In the genomic region with DNA sequence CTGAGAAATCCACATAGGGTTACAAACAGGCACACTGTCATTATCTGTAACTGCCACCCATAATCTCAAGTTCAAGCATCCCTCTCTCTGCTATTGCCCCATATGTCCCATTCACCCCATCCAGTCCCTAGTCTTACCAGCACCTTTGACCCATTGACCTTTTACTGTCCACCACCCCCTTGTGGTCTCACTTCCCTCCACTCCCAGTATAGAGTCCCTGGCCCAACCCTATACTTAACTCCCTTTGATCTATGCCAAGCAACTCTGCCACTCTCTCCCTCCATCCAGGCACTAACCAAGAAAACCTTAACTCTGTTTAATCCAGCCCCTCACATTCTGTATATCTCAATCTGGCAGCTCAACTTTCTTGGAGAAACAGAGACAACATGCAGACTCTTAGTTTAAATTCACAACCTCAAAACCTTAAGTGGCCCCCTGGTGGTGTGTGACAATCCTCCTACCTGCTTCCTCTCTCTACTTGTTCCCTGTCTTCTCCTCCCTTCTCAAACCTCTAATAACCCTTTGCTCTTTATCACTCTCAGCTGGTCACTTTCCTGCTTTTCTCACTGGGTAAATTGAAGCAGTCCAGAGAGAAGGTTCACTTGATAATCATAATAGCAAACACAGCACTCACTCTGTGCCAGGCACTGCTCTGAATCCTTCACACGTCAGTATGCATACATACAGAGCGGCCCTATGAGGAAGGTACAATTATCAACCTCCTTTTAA, we compare ENCODE assay signal across 8 cellular contexts.
DNase-seq lines count a peak whose midpoint lies in the region; ATAC-seq and TF ChIP-seq lines count a peak whose summit lies in the region.

No MANE protein-coding gene starts in this region.

- no peak overlapping the region for H3K4me3 ChIP-seq in mucosa of descending colon

- TF ChIP-seq CTCF in mucosa of descending colon (IDR thresholded peaks at IDR 0.05) = no peak

- ATAC-seq in HG02884 (IDR thresholded peaks at IDR 0.05; ENCODE audit: unreplicated experiment) (peak; percentile 68), mucosa of descending colon (peak; percentile 21)

- H3K9me3 ChIP-seq in mucosa of descending colon = no peaks in the 10 kb centered on the region

- intact Hi-C loops in mucosa of descending colon (cut with DNase I, micrococcal nuclease) = no loop called here

- DNase-seq in ELR (ENCODE audit: low read depth) (peak; percentile 24), mucosa of descending colon (peak in 1 of 3 donors; percentile 48), NCI-H2107 (lab: John Stamatoyannopoulos, UW) (no peak), NCI-H2171 (lab: John Stamatoyannopoulos, UW) (no peak), GOT3 (lab: John Stamatoyannopoulos, UW) (no peak), DMS53 treated with DMSO at 0.1 percent for 48 hours (lab: John Stamatoyannopoulos, UW; ENCODE audit: unreplicated experiment) (no peak)
- peak; percentile 47 for DNase-seq in activated CD4-positive, alpha-beta T cell treated with anti-CD3 and anti-CD28 coated beads for 48 hours

- H3K36me3 ChIP-seq in mucosa of descending colon (ENCODE audit: low read depth) = no peaks in the 10 kb centered on the region

- H3K4me1 ChIP-seq in mucosa of descending colon (ENCODE audit: low read depth) = no peaks in the 10 kb centered on the region

Comparison
In these comparisons a context has a peak if more than half of its experiments do, and no peak if none do; other contexts are left out.
1. DNase-seq: peak in ELR (single experiment) and activated CD4-positive, alpha-beta T cell treated with anti-CD3 and anti-CD28 coated beads for 48 hours (single experiment); none in NCI-H2107 (single experiment), NCI-H2171 (single experiment), GOT3 (single experiment) and DMS53 treated with DMSO at 0.1 percent for 48 hours (single experiment).